8 cellular contexts compared by ENCODE assay signal in the genomic region with DNA sequence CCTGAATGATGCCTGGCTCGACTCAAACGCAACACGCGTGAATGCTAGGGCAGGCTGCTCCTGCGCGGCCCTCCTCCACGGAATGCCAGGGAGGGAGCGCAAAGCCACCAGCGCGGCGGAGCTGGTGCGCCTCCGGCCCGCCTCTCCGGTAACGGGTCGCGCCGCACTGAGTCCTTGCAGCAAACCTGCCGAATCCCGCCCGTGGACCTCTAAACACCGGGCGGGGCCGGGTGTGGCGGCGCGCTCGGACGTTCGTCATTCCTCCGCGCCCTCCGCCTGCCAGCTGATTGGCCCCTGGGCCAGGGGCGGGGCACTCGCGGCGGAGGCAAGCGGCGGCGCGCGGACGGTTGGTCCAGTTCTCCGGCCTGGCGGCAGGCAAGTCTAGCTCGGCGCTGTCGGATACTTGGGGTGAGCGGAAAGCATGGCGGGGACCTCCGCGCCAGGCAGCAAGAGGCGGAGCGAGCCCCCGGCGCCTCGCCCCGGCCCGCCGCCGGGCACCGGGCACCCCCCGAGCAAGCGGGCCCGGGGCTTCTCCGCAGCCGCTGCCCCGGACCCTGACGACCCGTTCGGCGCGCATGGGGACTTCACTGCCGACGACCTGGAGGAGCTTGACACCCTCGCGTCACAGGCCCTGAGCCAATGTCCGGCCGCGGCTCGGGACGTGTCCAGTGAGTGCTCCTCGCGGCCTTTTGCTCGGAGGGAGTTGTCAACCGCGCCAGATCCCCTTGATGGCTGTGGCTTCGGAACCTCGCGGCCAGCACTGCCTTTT. TPM values are rescaled to one million over a fixed set of nuclear protein-coding genes. Genes with fewer than 3 reads are reported as not detected.
DNase-seq lines count a peak whose midpoint lies in the region; ATAC-seq and TF ChIP-seq lines count a peak whose summit lies in the region.

Gene ATRIP (plus strand): TSS at position 313 of the 769 bp plus-strand sequence. CDS start 109 bp downstream, at position 422.

- H3K36me3 ChIP-seq in heart left ventricle, result peaks cover 0 to 51% (median 36%) of the 10 kb centered on the region in 9 donors
- H3K36me3 ChIP-seq in upper lobe of left lung, result peaks cover 0 to 43% (median 17%) of the 10 kb centered on the region in 4 donors

- H3K4me3 ChIP-seq in GM12865 (ENCODE audit: low read depth, low read length), result peak within 1 kb of the TSS; percentile 95
- H3K4me3 ChIP-seq in heart left ventricle, result peak within 1 kb of the TSS; percentile 60 to 98 (median 84)
- peak within 1 kb of the TSS; percentile 79 to 86 (median 85) for H3K4me3 ChIP-seq in upper lobe of left lung

- DNase-seq in GM12865 (ENCODE audit: low read depth) (peak; percentile 92), NCI-H1092 treated with DMSO at 0.1 percent for 48 hours (lab: John Stamatoyannopoulos, UW) (peak; percentile 56), T-helper 1 cell (peak; percentile 79 to 85 (median 81)), heart left ventricle (peak; percentile 91 to 96 (median 93)), posterior vena cava (ENCODE audit: low spot score) (peak; percentile 97), upper lobe of left lung (peak; percentile 93 to 98)

- WGBS in adipose tissue, 3 donors, result 0 to 1% (median 0%) methylated on average over 69 to 91 of the region's 91 CpGs
- 0% methylated on average over 20 to 91 of the region's 91 CpGs for WGBS in heart left ventricle, 4 donors
- WGBS in upper lobe of left lung, 2 donors, result 1% methylated on average over 59 of the region's 91 CpGs; no CpG with 5 or more reads in 1 of the 2 donors

- peak; percentile 82 for ATAC-seq in HG02588 (IDR thresholded peaks at IDR 0.05; ENCODE audit: unreplicated experiment)
- ATAC-seq in heart left ventricle, result peak; percentile 95 to 99 (median 99)
- peak; percentile 98 to 99 for ATAC-seq in upper lobe of left lung (ENCODE audit: low FRiP score in 2 of 2)

- TF ChIP-seq POLR2A in heart left ventricle (IDR thresholded peaks at IDR 0.05) (peak; percentile 90 to 98), upper lobe of left lung (IDR thresholded peaks at IDR 0.05) (peak in 3 of 4 donors; percentile 87 to 92 (median 91))

- H3K27ac ChIP-seq in adipose tissue (ENCODE audit: low read depth, low read length) (peak within 1 kb of the TSS; percentile 1), heart left ventricle (peak within 1 kb of the TSS; percentile 49 to 94 (median 88)), upper lobe of left lung (peak within 1 kb of the TSS; percentile 87 to 96 (median 94))

- TF ChIP-seq CTCF in GM12865 (IDR thresholded peaks at IDR 0.05; ENCODE audit: insufficient read depth, low read depth, low read length, missing control alignments) (no peak), heart left ventricle (IDR thresholded peaks at IDR 0.05) (peak in 3 of 12 donors; percentile 8 to 40 (median 9)), upper lobe of left lung (IDR thresholded peaks at IDR 0.05) (peak in 4 of 6 experiments; percentile 22 to 37 (median 28))

- TF ChIP-seq EP300 in upper lobe of left lung (IDR thresholded peaks at IDR 0.05), result peak in 1 of 4 donors; percentile 3

- H3K4me1 ChIP-seq in heart left ventricle (peaks cover 4 to 31% (median 23%) of the 10 kb centered on the region in 12 donors), upper lobe of left lung (peaks cover 21 to 35% (median 22%) of the 10 kb centered on the region in 4 donors)

- H3K9me3 ChIP-seq in heart left ventricle (no peaks in the 10 kb centered on the region), upper lobe of left lung (no peaks in the 10 kb centered on the region)

- H3K27me3 ChIP-seq in heart left ventricle, result no peaks in the 10 kb centered on the region
- H3K27me3 ChIP-seq in upper lobe of left lung, result no peaks in the 10 kb centered on the region

- intact Hi-C loops in heart left ventricle (cut with DNase I), result loop anchor here in 2 of 10 donors (5.0 kb wide), 3 partner anchors 101 to 241 kb away; partner anchors contain the start of genes NCKIPSD (in 1 of the 2) and PFKFB4 (in 1 of the 2)
- intact Hi-C loops in posterior vena cava (cut with DNase I), result loop anchor here in 1 of 2 donors (5.0 kb wide), 1 partner anchor 106 kb away; no protein-coding TSS in a partner anchor

RNA-seq across cellular contexts. Expression of gene ATRIP, which starts in this region (rescaled TPM):
- polyA plus RNA-seq in adipose tissue (1 to 10 TPM; 3.4 to 4.0 (median 3.9) TPM), heart left ventricle (1 to 10 TPM; 2.6 to 5.1 TPM)
- total RNA-seq in heart left ventricle (1 to 10 TPM; 2.1 to 5.0 (median 3.6) TPM), posterior vena cava (1 to 10 TPM; 6.2 to 6.3 TPM), upper lobe of left lung (10 to 100 TPM in 1 of 6 donors, 1 to 10 TPM in 5; 5.1 to 10.5 (median 6.5) TPM)

Comparison
In these comparisons a context has a peak if more than half of its experiments do, and no peak if none do; other contexts are left out.
1. Peak in every context shown above with its lines: DNase-seq, ATAC-seq, H3K4me3 ChIP-seq and H3K27ac ChIP-seq.
2. H3K27ac ChIP-seq: peak in every context shown above with its lines; median percentile 94 in upper lobe of left lung; 88 in heart left ventricle; 1 in adipose tissue.